28 cellular contexts compared by ENCODE assay signal in genomic region chr14:38316922-38317321, GRCh38.
"Had no signal": no experiment of that assay in that cellular context is flagged by ENCODE, and none has a peak within 500 bp of the region (broad histone marks: within the 10 kb centered on the region; RNA-seq: fewer than 3 reads in every experiment).

No MANE protein-coding gene starts in this region.

- H3K27ac ChIP-seq: neural progenitor cell, ovary, parathyroid adenoma, psoas muscle, skin epidermis, spleen, suprapubic skin, testis, tibial artery, transverse colon, upper lobe of right lung, uterus had no signal

- H3K36me3 ChIP-seq: neural progenitor cell, ovary, spleen, suprapubic skin, tibial artery, transverse colon, upper lobe of right lung, uterus had no signal

- H3K4me1 ChIP-seq: neural progenitor cell, parathyroid adenoma, psoas muscle, spleen, suprapubic skin, testis, tibial artery, transverse colon, upper lobe of right lung, uterus had no signal

- ATAC-seq: natural killer cell; psoas muscle; right cardiac atrium; sciatic nerve; stimulated activated memory B cell treated with anti-CD40 and anti-IgM and Interleukin-4, amounts not matched to agents 10 μg/mL and 1 μg/mL and 100 μg/mL, for 72 hours; stimulated activated naive CD8-positive, alpha-beta T cell treated with anti-CD3 and anti-CD28 coated beads, Interleukin-15, amount 100 ng/mL, for 72 hours; stimulated activated naive CD8-positive, alpha-beta T cell treated with anti-CD3 and anti-CD28 coated beads, Interleukin-15, Interleukin-2, amounts not matched to agents 100 U/mL and 50 U/mL, for 24 hours; upper lobe of right lung had no signal

- H3K27me3 ChIP-seq: ovary, spleen, suprapubic skin, testis, tibial artery, transverse colon, upper lobe of right lung, uterus had no signal

- H3K4me3 ChIP-seq: neural progenitor cell, ovary, psoas muscle, skin epidermis, smooth muscle cell, spleen, suprapubic skin, testis, tibial artery, transverse colon, upper lobe of right lung, uterus had no signal

- H3K9me3 ChIP-seq: ovary, psoas muscle, suprapubic skin, testis, tibial artery, transverse colon, upper lobe of right lung, uterus had no signal

- DNase-seq: natural killer cell; occipital lobe; ovary; posterior cingulate gyrus; psoas muscle; right cardiac atrium; spleen; stimulated activated CD4-positive, alpha-beta T cell treated with anti-CD3 and anti-CD28 coated beads, Interleukin-12 subunit alpha, Interleukin-12 subunit beta, amount 100 ng/mL, for 4 hours; stimulated activated CD4-positive, alpha-beta T cell treated with anti-CD3 and anti-CD28 coated beads, Interleukin-1b, Interleukin-23, amount 100 ng/mL, for 48 hours; stimulated activated CD4-positive, alpha-beta T cell treated with anti-CD3 and anti-CD28 coated beads, Interleukin-4, amount 100 ng/mL, for 1 hour; stimulated activated CD4-positive, alpha-beta T cell treated with anti-CD3 and anti-CD28 coated beads, Interleukin-4, amount 100 ng/mL, for 4 hours; stimulated activated CD8-positive, alpha-beta memory T cell treated with anti-CD3 and anti-CD28 coated beads, Interleukin-4, amount 100 ng/mL, for 48 hours; stimulated activated naive CD4-positive, alpha-beta T cell; stimulated activated naive CD8-positive, alpha-beta T cell treated with anti-CD3 and anti-CD28 coated beads, Interleukin-15, amount 100 ng/mL, for 72 hours; stimulated activated naive CD8-positive, alpha-beta T cell treated with anti-CD3 and anti-CD28 coated beads, Interleukin-15, Interleukin-2, amounts not matched to agents 100 U/mL and 50 U/mL, for 24 hours; substantia nigra; testis; tibial artery; transverse colon; upper lobe of right lung; uterus had no signal
